9 cellular contexts compared by ENCODE assay signal in genomic region chr12:65510584-65511050, GRCh38.
DNase-seq lines count a peak whose midpoint lies in the region; ATAC-seq and TF ChIP-seq lines count a peak whose summit lies in the region.
"Had no signal": no experiment of that assay in that cellular context is flagged by ENCODE, and none has a peak within 500 bp of the region (broad histone marks: within the 10 kb centered on the region; RNA-seq: fewer than 3 reads in every experiment).

No MANE protein-coding gene starts in this region.

- intact Hi-C loops in activated CD4-positive, alpha-beta memory T cell treated with anti-CD3 and anti-CD28 coated beads for 36 hours (cut with micrococcal nuclease): no loop called here
- intact Hi-C loops in PC-9 (cut with micrococcal nuclease; ENCODE audit: unreplicated experiment): no loop called here

- H4K20me1 ChIP-seq in PC-9 (ENCODE audit: insufficient read depth): no peaks in the 10 kb centered on the region

- H3K4me1 ChIP-seq in HUES6 (ENCODE audit: control insufficient read depth, insufficient read depth, low read length) (peaks cover 19% of the 10 kb centered on the region), PC-9 (replicated peaks; ENCODE audit: insufficient read depth) (no peaks in the 10 kb centered on the region)

- BruUV-seq in PC-9 (replicated peaks; lab: Mats Ljungman, UMichigan): no TSS peak

- H3F3A ChIP-seq in PC-9 (ENCODE audit: insufficient read depth, low read depth): no peaks in the 10 kb centered on the region

- H3K4me3 ChIP-seq in HUES6 (ENCODE audit: low read depth, low read length) (0 out of 2 replicates have a peak overlapping the region, but pooled peaks have one; percentile 2), PC-9 (no peak overlapping the region)

- peak; percentile 92 for DNase-seq in ecto neural progenitor cell (ENCODE audit: low spot score)
- DNase-seq in inferior parietal cortex (ENCODE audit: extremely low spot score): peak; percentile 36
- DNase-seq in progenitor cell of endocrine pancreas (ENCODE audit: low spot score, unreplicated experiment): peak; percentile 55
- no peak for DNase-seq in activated CD4-positive, alpha-beta memory T cell treated with anti-CD3 and anti-CD28 coated beads for 36 hours
- no peak for DNase-seq in PC-9
- DNase-seq in activated naive CD8-positive, alpha-beta T cell treated with anti-CD3 and anti-CD28 coated beads for 36 hours: no peak
- DNase-seq: NCI-H69 had no signal

- H3K79me2 ChIP-seq in PC-9 (ENCODE audit: low read depth): no peaks in the 10 kb centered on the region

- H2AFZ ChIP-seq in PC-9: no peak overlapping the region

- H3K36me3 ChIP-seq in HUES6 (ENCODE audit: control insufficient read depth, insufficient read depth, low read length) (no peaks in the 10 kb centered on the region), PC-9 (ENCODE audit: low read depth) (no peaks in the 10 kb centered on the region)

- POLR2A ChIA-PET in activated CD4-positive, alpha-beta memory T cell treated with anti-CD3 and anti-CD28 coated beads for 36 hours (lab: Charles Lee): no interaction called here
- POLR2A ChIA-PET in PC-9 (lab: Charles Lee; ENCODE audit: unreplicated experiment): no interaction called here

- peak overlapping the region; percentile 91 for H3K27ac Mint-ChIP-seq in progenitor cell of endocrine pancreas
- H3K27ac Mint-ChIP-seq in activated CD4-positive, alpha-beta memory T cell treated with anti-CD3 and anti-CD28 coated beads for 36 hours: no peak overlapping the region
- H3K27ac Mint-ChIP-seq in activated naive CD8-positive, alpha-beta T cell treated with anti-CD3 and anti-CD28 coated beads for 36 hours: no peak overlapping the region

- H3K9ac ChIP-seq in HUES6 (ENCODE audit: low read length): no peak overlapping the region

- TF ChIP-seq CTCF in progenitor cell of endocrine pancreas (IDR thresholded peaks at IDR 0.05; ENCODE audit: unreplicated experiment) (no peak), PC-9 (conservative IDR thresholded peaks at IDR 0.05) (no peak)

- no peaks in the 10 kb centered on the region for H3K9me3 Mint-ChIP-seq in progenitor cell of endocrine pancreas (ENCODE audit: low read depth)
- H3K9me3 Mint-ChIP-seq in activated CD4-positive, alpha-beta memory T cell treated with anti-CD3 and anti-CD28 coated beads for 36 hours: no peaks in the 10 kb centered on the region
- no peaks in the 10 kb centered on the region for H3K9me3 Mint-ChIP-seq in activated naive CD8-positive, alpha-beta T cell treated with anti-CD3 and anti-CD28 coated beads for 36 hours

- no peak for ATAC-seq in HG03045 (IDR thresholded peaks at IDR 0.05; ENCODE audit: unreplicated experiment)

- peaks cover 6% of the 10 kb centered on the region; the same call in 1 of the 2 replicates for H3K27me3 ChIP-seq in HUES6 (ENCODE audit: control insufficient read depth, insufficient read depth, low read length)
- H3K27me3 ChIP-seq in PC-9 (ENCODE audit: insufficient read depth, low read depth): no peaks in the 10 kb centered on the region

- no peak overlapping the region for H3K4me3 Mint-ChIP-seq in progenitor cell of endocrine pancreas (ENCODE audit: low read depth)
- H3K4me3 Mint-ChIP-seq in activated CD4-positive, alpha-beta memory T cell treated with anti-CD3 and anti-CD28 coated beads for 36 hours: no peak overlapping the region
- H3K4me3 Mint-ChIP-seq in activated naive CD8-positive, alpha-beta T cell treated with anti-CD3 and anti-CD28 coated beads for 36 hours: no peak overlapping the region

- no peak overlapping the region for H3K4me2 ChIP-seq in PC-9

- 0 out of 2 replicates have a peak, but pooled peaks cover 5% of the 10 kb centered on the region for H3K9me2 ChIP-seq in PC-9 (ENCODE audit: insufficient read depth)

- CTCF ChIA-PET in activated CD4-positive, alpha-beta memory T cell treated with anti-CD3 and anti-CD28 coated beads for 36 hours (lab: Charles Lee): no interaction called here
- CTCF ChIA-PET in PC-9 (lab: Charles Lee): interaction anchor here (0.5 kb wide), 1 partner anchor 210 kb away, joined by 3 read pairs; no protein-coding TSS in a partner anchor

- H3K4me1 Mint-ChIP-seq in progenitor cell of endocrine pancreas (ENCODE audit: low read depth): peaks cover 31% of the 10 kb centered on the region
- no peaks in the 10 kb centered on the region for H3K4me1 Mint-ChIP-seq in activated CD4-positive, alpha-beta memory T cell treated with anti-CD3 and anti-CD28 coated beads for 36 hours (ENCODE audit: low read depth)
- H3K4me1 Mint-ChIP-seq in activated naive CD8-positive, alpha-beta T cell treated with anti-CD3 and anti-CD28 coated beads for 36 hours: no peaks in the 10 kb centered on the region

- no peaks in the 10 kb centered on the region for H3K9me3 ChIP-seq in HUES6 (ENCODE audit: control insufficient read depth, insufficient read depth, low read depth, low read length)
- no peaks in the 10 kb centered on the region for H3K9me3 ChIP-seq in PC-9 (ENCODE audit: insufficient read depth, low read depth)

- no peak overlapping the region for H3K27ac ChIP-seq in HUES6 (ENCODE audit: low read depth, low read length)
- no peak overlapping the region for H3K27ac ChIP-seq in PC-9

- peaks cover 3% of the 10 kb centered on the region for H3K27me3 Mint-ChIP-seq in progenitor cell of endocrine pancreas
- no peaks in the 10 kb centered on the region for H3K27me3 Mint-ChIP-seq in activated CD4-positive, alpha-beta memory T cell treated with anti-CD3 and anti-CD28 coated beads for 36 hours
- H3K27me3 Mint-ChIP-seq in activated naive CD8-positive, alpha-beta T cell treated with anti-CD3 and anti-CD28 coated beads for 36 hours: peaks cover 8% of the 10 kb centered on the region

- no peaks in the 10 kb centered on the region for H3K36me3 Mint-ChIP-seq in progenitor cell of endocrine pancreas (ENCODE audit: insufficient read depth)
- H3K36me3 Mint-ChIP-seq in activated CD4-positive, alpha-beta memory T cell treated with anti-CD3 and anti-CD28 coated beads for 36 hours: no peaks in the 10 kb centered on the region
- H3K36me3 Mint-ChIP-seq in activated naive CD8-positive, alpha-beta T cell treated with anti-CD3 and anti-CD28 coated beads for 36 hours: no peaks in the 10 kb centered on the region

Comparison
In these comparisons a context has a peak if more than half of its experiments do, and no peak if none do; other contexts are left out.
1. DNase-seq: peak in ecto neural progenitor cell (single experiment), inferior parietal cortex (single experiment) and progenitor cell of endocrine pancreas (single experiment); none in activated CD4-positive, alpha-beta memory T cell treated with anti-CD3 and anti-CD28 coated beads for 36 hours (single experiment), PC-9 (0 of 2) and activated naive CD8-positive, alpha-beta T cell treated with anti-CD3 and anti-CD28 coated beads for 36 hours (single experiment).